In genomic region chr12:23423097-23423687, GRCh38 we compare ENCODE assay signal across 1 cellular context.
TF ChIP-seq lines count a peak whose summit lies in the region.

No MANE protein-coding gene starts in this region.

TF ChIP-seq in K562, 482 proteins besides CTCF, POLR2A, EP300 and RAD21 (continued from another document and continues in another):
- TF ChIP-seq ZBTB43 (CRISPR knock-in tag; IDR thresholded peaks at IDR 0.05) (no peak), HNRNPL (IDR thresholded peaks at IDR 0.05; ENCODE audit: low read depth, low read length) (no peak), SRSF1 (IDR thresholded peaks at IDR 0.05; ENCODE audit: low read depth, low read length) (no peak), DIDO1 (tag; IDR thresholded peaks at IDR 0.05; ENCODE audit: low read depth) (no peak), OTX1 (CRISPR knock-in tag; IDR thresholded peaks at IDR 0.05) (no peak), ZNF174 (CRISPR knock-in tag; IDR thresholded peaks at IDR 0.05) (no peak), JUN (IDR thresholded peaks at IDR 0.05; ENCODE audit: borderline replicate concordance, low read depth, low read length) (no peak), JUN (CRISPR knock-in tag; IDR thresholded peaks at IDR 0.05; ENCODE audit: borderline replicate concordance) (no peak), FOS (IDR thresholded peaks at IDR 0.05; ENCODE audit: extremely low read depth, insufficient read length) (no peak), SOX6 (IDR thresholded peaks at IDR 0.05) (peak; percentile 92), NR2C2 (CRISPR knock-in tag; IDR thresholded peaks at IDR 0.05) (no peak), NR2C2 (tag; IDR thresholded peaks at IDR 0.05) (no peak), HNRNPK (IDR thresholded peaks at IDR 0.05; ENCODE audit: low read depth, low read length, poor library complexity, severe bottlenecking) (no peak), ZFX (CRISPR knock-in tag; IDR thresholded peaks at IDR 0.05) (no peak), UBTF (IDR thresholded peaks at IDR 0.05; ENCODE audit: borderline replicate concordance in 1 of 2, low read depth in 2 of 2, low read length in 2 of 2) (no peak), E2F3 (CRISPR knock-in tag; IDR thresholded peaks at IDR 0.05) (no peak), ZKSCAN1 (IDR thresholded peaks at IDR 0.05; ENCODE audit: low read depth, low read length) (no peak), PCBP2 (IDR thresholded peaks at IDR 0.05; ENCODE audit: low read depth, low read length, poor library complexity, severe bottlenecking) (no peak), SAFB (IDR thresholded peaks at IDR 0.05; ENCODE audit: borderline replicate concordance, low read depth, low read length) (no peak), GTF2B (IDR thresholded peaks at IDR 0.05; ENCODE audit: extremely low read depth, insufficient read length) (no peak), HNRNPUL1 (IDR thresholded peaks at IDR 0.05; ENCODE audit: low read length) (no peak), RUNX1 (IDR thresholded peaks at IDR 0.05; ENCODE audit: low read depth) (no peak), ZNF57 (CRISPR knock-in tag; IDR thresholded peaks at IDR 0.05) (no peak), FOXP1 (CRISPR knock-in tag; IDR thresholded peaks at IDR 0.05) (no peak), RB1 (IDR thresholded peaks at IDR 0.05; ENCODE audit: low read depth) (no peak), PCBP1 (IDR thresholded peaks at IDR 0.05; ENCODE audit: low read depth, low read length, poor library complexity, severe bottlenecking) (no peak), TFAM (CRISPR knock-in tag; conservative IDR thresholded peaks at IDR 0.05) (no peak), SETDB1 (IDR thresholded peaks at IDR 0.05; ENCODE audit: low read length) (no peak), U2AF2 (optimal IDR thresholded peaks at IDR 0.05; ENCODE audit: low read depth, low read length) (no peak), ESRRA (IDR thresholded peaks at IDR 0.05; ENCODE audit: borderline replicate concordance, low read depth) (no peak), VEZF1 (CRISPR knock-in tag; IDR thresholded peaks at IDR 0.05) (peak; percentile 25; the same call in 1 of the 2 replicates), GATA2 (CRISPR knock-in tag; IDR thresholded peaks at IDR 0.05) (peak; percentile 66), TFAP4 (CRISPR knock-in tag; IDR thresholded peaks at IDR 0.05; ENCODE audit: borderline replicate concordance) (no peak), SAFB2 (IDR thresholded peaks at IDR 0.05; ENCODE audit: borderline replicate concordance, low read depth, low read length, severe bottlenecking) (no peak), NFXL1 (CRISPR knock-in tag; IDR thresholded peaks at IDR 0.05) (no peak), RFX5 (IDR thresholded peaks at IDR 0.05; ENCODE audit: low read depth, low read length) (no peak)
- TF ChIP-seq, protein P1, sequence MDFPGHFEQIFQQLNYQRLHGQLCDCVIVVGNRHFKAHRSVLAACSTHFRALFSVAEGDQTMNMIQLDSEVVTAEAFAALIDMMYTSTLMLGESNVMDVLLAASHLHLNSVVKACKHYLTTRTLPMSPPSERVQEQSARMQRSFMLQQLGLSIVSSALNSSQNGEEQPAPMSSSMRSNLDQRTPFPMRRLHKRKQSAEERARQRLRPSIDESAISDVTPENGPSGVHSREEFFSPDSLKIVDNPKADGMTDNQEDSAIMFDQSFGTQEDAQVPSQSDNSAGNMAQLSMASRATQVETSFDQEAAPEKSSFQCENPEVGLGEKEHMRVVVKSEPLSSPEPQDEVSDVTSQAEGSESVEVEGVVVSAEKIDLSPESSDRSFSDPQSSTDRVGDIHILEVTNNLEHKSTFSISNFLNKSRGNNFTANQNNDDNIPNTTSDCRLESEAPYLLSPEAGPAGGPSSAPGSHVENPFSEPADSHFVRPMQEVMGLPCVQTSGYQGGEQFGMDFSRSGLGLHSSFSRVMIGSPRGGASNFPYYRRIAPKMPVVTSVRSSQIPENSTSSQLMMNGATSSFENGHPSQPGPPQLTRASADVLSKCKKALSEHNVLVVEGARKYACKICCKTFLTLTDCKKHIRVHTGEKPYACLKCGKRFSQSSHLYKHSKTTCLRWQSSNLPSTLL (IDR thresholded peaks at IDR 0.05), result no peak
- TF ChIP-seq, protein P2, sequence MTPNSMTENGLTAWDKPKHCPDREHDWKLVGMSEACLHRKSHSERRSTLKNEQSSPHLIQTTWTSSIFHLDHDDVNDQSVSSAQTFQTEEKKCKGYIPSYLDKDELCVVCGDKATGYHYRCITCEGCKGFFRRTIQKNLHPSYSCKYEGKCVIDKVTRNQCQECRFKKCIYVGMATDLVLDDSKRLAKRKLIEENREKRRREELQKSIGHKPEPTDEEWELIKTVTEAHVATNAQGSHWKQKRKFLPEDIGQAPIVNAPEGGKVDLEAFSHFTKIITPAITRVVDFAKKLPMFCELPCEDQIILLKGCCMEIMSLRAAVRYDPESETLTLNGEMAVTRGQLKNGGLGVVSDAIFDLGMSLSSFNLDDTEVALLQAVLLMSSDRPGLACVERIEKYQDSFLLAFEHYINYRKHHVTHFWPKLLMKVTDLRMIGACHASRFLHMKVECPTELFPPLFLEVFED (CRISPR knock-in tag; conservative IDR thresholded peaks at IDR 0.05), result no peak
- TF ChIP-seq, protein P3, sequence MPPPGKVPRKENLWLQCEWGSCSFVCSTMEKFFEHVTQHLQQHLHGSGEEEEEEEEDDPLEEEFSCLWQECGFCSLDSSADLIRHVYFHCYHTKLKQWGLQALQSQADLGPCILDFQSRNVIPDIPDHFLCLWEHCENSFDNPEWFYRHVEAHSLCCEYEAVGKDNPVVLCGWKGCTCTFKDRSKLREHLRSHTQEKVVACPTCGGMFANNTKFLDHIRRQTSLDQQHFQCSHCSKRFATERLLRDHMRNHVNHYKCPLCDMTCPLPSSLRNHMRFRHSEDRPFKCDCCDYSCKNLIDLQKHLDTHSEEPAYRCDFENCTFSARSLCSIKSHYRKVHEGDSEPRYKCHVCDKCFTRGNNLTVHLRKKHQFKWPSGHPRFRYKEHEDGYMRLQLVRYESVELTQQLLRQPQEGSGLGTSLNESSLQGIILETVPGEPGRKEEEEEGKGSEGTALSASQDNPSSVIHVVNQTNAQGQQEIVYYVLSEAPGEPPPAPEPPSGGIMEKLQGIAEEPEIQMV (tag; conservative IDR thresholded peaks at IDR 0.05; ENCODE audit: low read depth), result no peak
